9 cellular contexts compared by ENCODE assay signal in the genomic region with DNA sequence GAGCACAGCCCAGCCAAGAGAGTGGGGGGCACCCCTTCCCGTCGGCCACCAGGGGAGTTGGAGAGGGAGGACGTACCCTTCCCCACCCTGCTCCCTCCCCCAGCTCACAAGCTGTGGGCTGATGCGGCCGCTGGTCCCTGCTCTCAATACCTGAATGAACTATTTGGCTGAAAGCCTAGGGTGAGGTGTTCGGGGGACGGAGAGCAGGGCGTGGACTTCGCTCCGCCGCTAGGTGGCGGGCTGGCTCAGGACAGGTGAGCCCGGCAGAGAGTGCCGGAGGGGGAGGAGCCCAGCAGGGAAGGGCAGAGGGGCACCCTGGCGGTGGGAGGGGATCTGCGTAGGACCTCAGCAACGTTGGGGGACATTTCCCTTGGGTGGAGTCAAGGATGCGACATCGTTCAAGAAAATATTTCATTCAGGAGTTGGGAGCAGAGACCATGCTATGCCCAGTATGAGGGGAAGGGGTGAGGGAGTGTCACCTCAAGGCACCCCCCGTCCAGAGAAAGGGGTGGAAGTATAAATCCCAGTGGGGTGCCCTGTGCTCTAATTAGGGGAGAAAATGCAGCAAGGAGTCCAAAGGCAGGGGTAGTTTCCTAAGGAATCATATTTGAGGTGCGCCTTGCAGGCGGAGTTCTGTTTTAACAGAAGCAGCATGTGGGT. TPM values are rescaled to one million over a fixed set of nuclear protein-coding genes. Genes with fewer than 3 reads are reported as not detected.
DNase-seq lines count a peak whose midpoint lies in the region; ATAC-seq and TF ChIP-seq lines count a peak whose summit lies in the region.
"Had no signal": no experiment of that assay in that cellular context is flagged by ENCODE, and none has a peak within 500 bp of the region (broad histone marks: within the 10 kb centered on the region; RNA-seq: fewer than 3 reads in every experiment).

No MANE protein-coding gene starts in this region.

- H3K27ac ChIP-seq in iPS-20b (ENCODE audit: low read length), result no peak overlapping the region
- H3K27ac ChIP-seq in SK-N-SH (ENCODE audit: low read depth in 2 of 2, low read length in 1 of 2), result no peak overlapping the region

- DNase-seq in GM13976 (ENCODE audit: low spot score) (peak; percentile 89), LNCaP clone FGC (ENCODE audit: low read depth) (peak; percentile 35), SK-MEL-5 (ENCODE audit: low read depth, low spot score) (peak; percentile 51), adipocyte (ENCODE audit: low read depth) (peak; percentile 57), SK-N-SH (no peak)
- DNase-seq in stimulated activated CD4-positive, alpha-beta T cell treated with anti-CD3 and anti-CD28 coated beads, Interleukin-4, amount 100 ng/mL, for 24 hours, result peak; percentile 47

- no peaks in the 10 kb centered on the region for H3K9me2 ChIP-seq in SK-N-SH

- CTCF ChIA-PET in SK-N-SH (lab: Yijun Ruan, JAX), result interaction anchor here (0.6 kb wide), 1 partner anchor 29 kb away, joined by 3 read pairs; no protein-coding TSS in a partner anchor

- H3K9ac ChIP-seq in adipocyte (ENCODE audit: low read length), result no peak overlapping the region
- no peak overlapping the region for H3K9ac ChIP-seq in iPS-20b (ENCODE audit: low read depth, low read length)
- H3K9ac ChIP-seq in SK-N-SH, result no peak overlapping the region

- no peak for ATAC-seq in GM19463 (IDR thresholded peaks at IDR 0.05; ENCODE audit: unreplicated experiment)

- no peaks in the 10 kb centered on the region for H3K4me1 ChIP-seq in adipocyte (ENCODE audit: control insufficient read depth, insufficient read depth, low read length)
- no peaks in the 10 kb centered on the region for H3K4me1 ChIP-seq in iPS-20b (ENCODE audit: insufficient read depth, low read length)
- no peaks in the 10 kb centered on the region; a peak in 1 of 4 replicates for H3K4me1 ChIP-seq in SK-N-SH (ENCODE audit: control insufficient read depth in 1 of 2, insufficient read depth in 2 of 2, low read depth in 1 of 2, low read length in 1 of 2)

- TF ChIP-seq EP300 in SK-N-SH (IDR thresholded peaks at IDR 0.05; ENCODE audit: borderline replicate concordance in 1 of 2, low read depth in 1 of 2, low read length in 1 of 2), result no peak

- TF ChIP-seq RAD21 in SK-N-SH (IDR thresholded peaks at IDR 0.05; ENCODE audit: low read length), result no peak

- no peaks in the 10 kb centered on the region for H3F3A ChIP-seq in SK-N-SH (replicated peaks; ENCODE audit: insufficient read depth)

- H4K20me1 ChIP-seq in SK-N-SH (ENCODE audit: insufficient read depth), result no peaks in the 10 kb centered on the region

- H3K4me2 ChIP-seq in SK-N-SH, result no peak overlapping the region

- TF ChIP-seq CTCF in GM13976 (IDR thresholded peaks at IDR 0.05; ENCODE audit: borderline replicate concordance, control extremely low read depth, extremely low read depth, insufficient read depth, missing control alignments) (peak; percentile 98), LNCaP clone FGC (IDR thresholded peaks at IDR 0.05; ENCODE audit: control insufficient read depth, extremely low read depth, insufficient read depth) (peak; percentile 98), SK-N-SH (IDR thresholded peaks at IDR 0.05) (no peak)

- H3K4me3 ChIP-seq in LNCaP clone FGC (ENCODE audit: low read depth, low read length), result no peak overlapping the region
- no peak overlapping the region for H3K4me3 ChIP-seq in adipocyte (ENCODE audit: low read length)
- peak overlapping the region; percentile 68 for H3K4me3 ChIP-seq in iPS-20b (ENCODE audit: low read length)
- H3K4me3 ChIP-seq in SK-N-SH (ENCODE audit: low read depth in 2 of 2, low read length in 1 of 2), result no peak overlapping the region; a peak in 1 of 4 replicates

- no peaks in the 10 kb centered on the region for H3K36me3 ChIP-seq in adipocyte (ENCODE audit: control insufficient read depth, insufficient read depth, low read length, severe bottlenecking)
- H3K36me3 ChIP-seq in iPS-20b (ENCODE audit: insufficient read depth, low read depth, low read length), result no peaks in the 10 kb centered on the region
- no peaks in the 10 kb centered on the region for H3K36me3 ChIP-seq in SK-N-SH (replicated peaks in 1 of 2; ENCODE audit: control insufficient read depth in 1 of 2, insufficient read depth in 2 of 2, low read length in 1 of 2)

- 71% methylated on average over 22 of the region's 22 CpGs for WGBS in SK-N-SH (ENCODE audit: low lambda C conversion rate)

- H2AFZ ChIP-seq in SK-N-SH (ENCODE audit: low read depth), result no peak overlapping the region

- no peaks in the 10 kb centered on the region for H3K79me2 ChIP-seq in SK-N-SH (ENCODE audit: insufficient read depth)

- H3K9me3 ChIP-seq in adipocyte (ENCODE audit: control insufficient read depth, low read length), result no peaks in the 10 kb centered on the region
- no peaks in the 10 kb centered on the region for H3K9me3 ChIP-seq in iPS-20b (ENCODE audit: insufficient read depth, low read depth, low read length)
- H3K9me3 ChIP-seq in SK-N-SH, result no peaks in the 10 kb centered on the region

- in situ Hi-C loops in GM13976 (cut with MboI; ENCODE audit: low sequenced_read_pairs, unreplicated experiment) (no loop called here), SK-MEL-5 (cut with HindIII; ENCODE audit: low pct_unique_long_range_greater_than_20kb, low sequenced_read_pairs) (no loop called here)

- POLR2A ChIA-PET in SK-N-SH (lab: Yijun Ruan, JAX), result no interaction called here

- H3K27me3 ChIP-seq in adipocyte (replicated peaks; ENCODE audit: control insufficient read depth, insufficient read depth, low read length), result peaks cover 42% of the 10 kb centered on the region
- no peaks in the 10 kb centered on the region for H3K27me3 ChIP-seq in iPS-20b (ENCODE audit: insufficient read depth, low read length)
- H3K27me3 ChIP-seq in SK-N-SH (ENCODE audit: insufficient read depth), result peaks cover 5% of the 10 kb centered on the region; the same call in 1 of the 2 replicates

TF ChIP-seq in SK-N-SH, 30 proteins besides CTCF, POLR2A, EP300 and RAD21 (continues in another document):
- TF ChIP-seq TAF1 (IDR thresholded peaks at IDR 0.05; ENCODE audit: borderline replicate concordance, low read depth, low read length) (no peak), NFIC (IDR thresholded peaks at IDR 0.05; ENCODE audit: borderline replicate concordance) (no peak), JUND (IDR thresholded peaks at IDR 0.05) (no peak), TEAD4 (IDR thresholded peaks at IDR 0.05; ENCODE audit: borderline replicate concordance, insufficient read depth) (no peak), ELF1 (IDR thresholded peaks at IDR 0.05) (no peak), CHD2 (IDR thresholded peaks at IDR 0.05; ENCODE audit: low read length, partially characterized antibody) (no peak), EZH2phosphoT487 (IDR thresholded peaks at IDR 0.05; ENCODE audit: borderline replicate concordance, low read depth) (no peak), SIN3A (IDR thresholded peaks at IDR 0.05; ENCODE audit: borderline replicate concordance, low read depth, low read length) (no peak), GATA2 (CRISPR knock-in tag; IDR thresholded peaks at IDR 0.05) (no peak), GABPA (IDR thresholded peaks at IDR 0.05; ENCODE audit: low read depth) (no peak), YY1 (IDR thresholded peaks at IDR 0.05; ENCODE audit: low read depth) (no peak), MEF2A (IDR thresholded peaks at IDR 0.05; ENCODE audit: borderline replicate concordance, low read depth) (no peak)
- TF ChIP-seq, protein P1, sequence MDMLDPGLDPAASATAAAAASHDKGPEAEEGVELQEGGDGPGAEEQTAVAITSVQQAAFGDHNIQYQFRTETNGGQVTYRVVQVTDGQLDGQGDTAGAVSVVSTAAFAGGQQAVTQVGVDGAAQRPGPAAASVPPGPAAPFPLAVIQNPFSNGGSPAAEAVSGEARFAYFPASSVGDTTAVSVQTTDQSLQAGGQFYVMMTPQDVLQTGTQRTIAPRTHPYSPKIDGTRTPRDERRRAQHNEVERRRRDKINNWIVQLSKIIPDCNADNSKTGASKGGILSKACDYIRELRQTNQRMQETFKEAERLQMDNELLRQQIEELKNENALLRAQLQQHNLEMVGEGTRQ (IDR thresholded peaks at IDR 0.05; ENCODE audit: borderline replicate concordance, low read depth, low read length), result no peak
- TF ChIP-seq, protein P2, sequence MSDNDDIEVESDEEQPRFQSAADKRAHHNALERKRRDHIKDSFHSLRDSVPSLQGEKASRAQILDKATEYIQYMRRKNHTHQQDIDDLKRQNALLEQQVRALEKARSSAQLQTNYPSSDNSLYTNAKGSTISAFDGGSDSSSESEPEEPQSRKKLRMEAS (IDR thresholded peaks at IDR 0.05; ENCODE audit: low read depth), result no peak

RNA-seq across cellular contexts. Expression of a gene that starts 12.0 kb away (rescaled TPM):
- not detected in 2 replicates for total RNA-seq in SK-MEL-5 (2014; rRNA removed; shearing (Covaris generic))
- not detected in 2 replicates for polyA plus RNA-seq in SK-MEL-5 (2015; cell fraction: cytosol; rRNA removed)
- polyA plus RNA-seq in SK-MEL-5 (2015; cell fraction: nucleus; rRNA removed), result not detected in 2 replicates
- polyA plus RNA-seq in SK-N-SH (2012; rRNA removed), result 0.18 TPM in 1 of 2 replicates, not detected in the other
- not detected in 2 replicates for polyA plus RNA-seq in SK-N-SH (2012; cell fraction: cytosol; rRNA removed)
- polyA plus RNA-seq in SK-N-SH (2012; cell fraction: nucleus; rRNA removed), result 0.15 TPM in 1 of 2 replicates, not detected in the other
- total RNA-seq: dermis microvascular lymphatic vessel endothelial cell had no signal

RNA-seq across cellular contexts. Expression of a gene that starts 18.7 kb away (rescaled TPM):
- 1.3 and 3.0 TPM in 2 replicates for total RNA-seq in SK-MEL-5 (2014; rRNA removed; shearing (Covaris generic))
- 2.2 and 3.4 TPM in 2 replicates for polyA plus RNA-seq in SK-MEL-5 (2015; cell fraction: cytosol; rRNA removed)
- polyA plus RNA-seq in SK-MEL-5 (2015; cell fraction: nucleus; rRNA removed), result 0.75 TPM in 1 of 2 replicates, not detected in the other
- 1.5 TPM in 2 replicates for polyA plus RNA-seq in SK-N-SH (2012; rRNA removed)
- polyA plus RNA-seq in SK-N-SH (2012; cell fraction: cytosol; rRNA removed), result 1.1 and 1.7 TPM in 2 replicates
- polyA plus RNA-seq in SK-N-SH (2012; cell fraction: nucleus; rRNA removed), result 1.0 and 1.2 TPM in 2 replicates
- total RNA-seq: dermis microvascular lymphatic vessel endothelial cell had no signal

RNA-seq across cellular contexts. Expression of a gene that starts 18.9 kb away (rescaled TPM):
- 507 and 520 TPM in 2 replicates for total RNA-seq in SK-MEL-5 (2014; rRNA removed; shearing (Covaris generic))
- polyA plus RNA-seq in SK-MEL-5 (2015; cell fraction: cytosol; rRNA removed), result 313 and 371 TPM in 2 replicates
- 222 and 228 TPM in 2 replicates for polyA plus RNA-seq in SK-MEL-5 (2015; cell fraction: nucleus; rRNA removed)
- 295 and 359 TPM in 2 replicates for polyA plus RNA-seq in SK-N-SH (2012; rRNA removed)
- 291 and 349 TPM in 2 replicates for polyA plus RNA-seq in SK-N-SH (2012; cell fraction: cytosol; rRNA removed)
- polyA plus RNA-seq in SK-N-SH (2012; cell fraction: nucleus; rRNA removed), result 201 and 250 TPM in 2 replicates

RNA-seq across cellular contexts. Expression of a gene that starts 57.9 kb away (rescaled TPM):
- 0.27 TPM in 1 of 2 replicates, not detected in the other for total RNA-seq in SK-MEL-5 (2014; rRNA removed; shearing (Covaris generic))
- polyA plus RNA-seq in SK-MEL-5 (2015; cell fraction: cytosol; rRNA removed), result not detected in 2 replicates
- polyA plus RNA-seq in SK-MEL-5 (2015; cell fraction: nucleus; rRNA removed), result not detected in 2 replicates
- polyA plus RNA-seq in SK-N-SH (2012; rRNA removed), result not detected in 2 replicates
- not detected in 2 replicates for polyA plus RNA-seq in SK-N-SH (2012; cell fraction: cytosol; rRNA removed)
- polyA plus RNA-seq in SK-N-SH (2012; cell fraction: nucleus; rRNA removed), result 0.08 and 0.18 TPM in 2 replicates
